8 cellular contexts compared by ENCODE assay signal in the genomic region with DNA sequence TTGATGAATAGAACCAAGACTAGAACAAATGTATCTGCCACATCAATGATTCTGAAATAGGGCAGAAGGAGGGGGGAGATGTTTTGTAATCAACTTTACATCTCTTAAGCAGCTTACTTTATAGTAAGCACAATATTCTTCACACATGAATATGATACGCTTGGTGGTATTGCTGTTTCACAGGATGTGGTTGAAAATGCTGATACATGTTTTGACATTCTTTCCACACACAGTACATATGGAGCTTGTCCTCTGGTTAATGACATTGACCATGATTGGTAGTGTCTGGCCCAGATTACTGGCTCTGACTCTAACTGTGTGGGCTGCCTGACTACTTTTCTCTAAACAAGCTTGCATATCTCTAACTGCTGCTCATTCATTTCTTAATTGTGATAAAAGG.
DNase-seq lines count a peak whose midpoint lies in the region; ATAC-seq and TF ChIP-seq lines count a peak whose summit lies in the region.

No MANE protein-coding gene starts in this region.

- DNase-seq in AG10803 (ENCODE audit: low read depth): peak; percentile 91
- peak; percentile 60 to 73 for DNase-seq in cardiac fibroblast (ENCODE audit: low read depth in 2 of 2)
- no peak for DNase-seq in tibial artery
- no peak for DNase-seq in midbrain (lab: John Stamatoyannopoulos, UW)
- DNase-seq in hippocampal formation (lab: John Stamatoyannopoulos, UW): no peak

- H3K9me3 ChIP-seq in parathyroid adenoma (ENCODE audit: control insufficient read depth, low read length) (no peaks in the 10 kb centered on the region), tibial artery (no peaks in the 10 kb centered on the region)

- no peaks in the 10 kb centered on the region for H3K79me2 ChIP-seq in parathyroid adenoma

- H3K27me3 ChIP-seq in parathyroid adenoma (ENCODE audit: control insufficient read depth, insufficient read depth, low read length) (no peaks in the 10 kb centered on the region), tibial artery (no peaks in the 10 kb centered on the region)

- H3K36me3 ChIP-seq in parathyroid adenoma (ENCODE audit: control insufficient read depth, insufficient read depth, low read length) (no peaks in the 10 kb centered on the region), tibial artery (peaks cover 0 to 12% (median 0%) of the 10 kb centered on the region in 3 donors)

- H2AFZ ChIP-seq in parathyroid adenoma: no peak overlapping the region

- H3K27ac ChIP-seq in parathyroid adenoma (peak overlapping the region; percentile 80), tibial artery (no peak overlapping the region)

- H3K4me2 ChIP-seq in parathyroid adenoma (ENCODE audit: low read length): no peak overlapping the region

- H3K4me1 ChIP-seq in parathyroid adenoma (no peaks in the 10 kb centered on the region), tibial artery (peaks cover 0 to 72% (median 27%) of the 10 kb centered on the region in 4 donors)

- TF ChIP-seq CTCF in AG10803 (conservative IDR thresholded peaks at IDR 0.05; ENCODE audit: low read length) (no peak), cardiac fibroblast (IDR thresholded peaks at IDR 0.05; ENCODE audit: low read depth, low read length) (no peak), parathyroid adenoma (IDR thresholded peaks at IDR 0.05) (no peak), tibial artery (IDR thresholded peaks at IDR 0.05) (no peak)

- ATAC-seq in GM19351 (IDR thresholded peaks at IDR 0.05; ENCODE audit: unreplicated experiment) (peak; percentile 87), HG03521 (IDR thresholded peaks at IDR 0.05; ENCODE audit: unreplicated experiment) (peak; percentile 91)

- no peak overlapping the region for H3K4me3 ChIP-seq in AG10803 (ENCODE audit: low read length)
- no peak overlapping the region for H3K4me3 ChIP-seq in cardiac fibroblast (replicated peaks in 1 of 2; ENCODE audit: low read depth in 2 of 2, low read length in 2 of 2)
- H3K4me3 ChIP-seq in parathyroid adenoma (ENCODE audit: low read depth, low read length): no peak overlapping the region
- H3K4me3 ChIP-seq in tibial artery: no peak overlapping the region

- no peak overlapping the region for H3K9ac ChIP-seq in parathyroid adenoma

- intact Hi-C loops in tibial artery (cut with DNase I; ENCODE audit: low total_unique reads): loop anchor here (10.0 kb wide), 1 partner anchor 69 kb away; no protein-coding TSS in a partner anchor

Comparison
In these comparisons a context has a peak if more than half of its experiments do, and no peak if none do; other contexts are left out.
1. DNase-seq: peak in AG10803 (single experiment) and cardiac fibroblast (2 of 2); none in tibial artery (0 of 2), midbrain (single experiment) and hippocampal formation (0 of 2).